ENCODE assay signal across 20 cellular contexts in genomic region chrX:2479420-2479780, GRCh38. TPM values are rescaled to one million over a fixed set of nuclear protein-coding genes. Genes with fewer than 3 reads are reported as not detected.
DNase-seq lines count a peak whose midpoint lies in the region; ATAC-seq and TF ChIP-seq lines count a peak whose summit lies in the region.
"Had no signal": no experiment of that assay in that cellular context is flagged by ENCODE, and none has a peak within 500 bp of the region (broad histone marks: within the 10 kb centered on the region; RNA-seq: fewer than 3 reads in every experiment).

No MANE protein-coding gene starts in this region.

- no peak overlapping the region for H4K91ac ChIP-seq in neuronal stem cell (ENCODE audit: low read depth, low read length, poor library complexity)

- H3K4me2 ChIP-seq in neuronal stem cell (ENCODE audit: insufficient read depth, low read length, poor library complexity, severe bottlenecking), result no peak overlapping the region
- H3K4me2 ChIP-seq: BLaER1 treated with 17β-estradiol and CSF1 and Interleukin-3, amounts not matched to agents 10 nM and 100 nM had no signal

- ATAC-seq in left ventricle myocardium superior, result no peak

- H3K27ac Mint-ChIP-seq in chondrocyte (ENCODE audit: unreplicated experiment), result no peak overlapping the region
- H3K27ac Mint-ChIP-seq: CD14-positive monocyte; CD4-positive, alpha-beta T cell; CD8-positive, alpha-beta memory T cell; HFFc6 had no signal

- no peaks in the 10 kb centered on the region for H3K27me3 ChIP-seq in neuronal stem cell (ENCODE audit: control insufficient read depth in 3 of 3, insufficient read depth in 3 of 3, low read depth in 1 of 3, low read length in 3 of 3)
- H3K27me3 ChIP-seq in A673 (replicated peaks; ENCODE audit: insufficient read depth, low read depth, low read length, poor library complexity), result no peaks in the 10 kb centered on the region
- H3K27me3 ChIP-seq: BE2C; BLaER1 treated with 17β-estradiol and CSF1 and Interleukin-3, amounts not matched to agents 10 nM and 100 nM had no signal

- POLR2A ChIA-PET in A673 (lab: Charles Lee; ENCODE audit: low non-redundant PET), result no interaction called here

- no peaks in the 10 kb centered on the region for H3K27me3 Mint-ChIP-seq in chondrocyte (ENCODE audit: low read depth)
- H3K27me3 Mint-ChIP-seq: CD4-positive, alpha-beta T cell; CD8-positive, alpha-beta memory T cell had no signal

- TF ChIP-seq CTCF in chondrocyte (IDR thresholded peaks at IDR 0.05), result no peak
- no peak for TF ChIP-seq CTCF in A673 (conservative IDR thresholded peaks at IDR 0.05; ENCODE audit: low read depth, low read length)

- no peak overlapping the region for H3K18ac ChIP-seq in neuronal stem cell (ENCODE audit: low read length)

- CTCF ChIA-PET in A673 (lab: Charles Lee), result no interaction called here

- no peak overlapping the region for H4K8ac ChIP-seq in neuronal stem cell (ENCODE audit: low read depth, low read length)

- H3K4me1 ChIP-seq in neuronal stem cell (ENCODE audit: control insufficient read depth in 2 of 2, insufficient read depth in 1 of 2, low read depth in 1 of 2, low read length in 2 of 2), result peaks cover 0 to 1% of the 10 kb centered on the region in 2 donors
- H3K4me1 ChIP-seq in A673 (ENCODE audit: insufficient read depth, low read length, poor library complexity, severe bottlenecking), result no peaks in the 10 kb centered on the region
- H3K4me1 ChIP-seq: BE2C had no signal

- no peak overlapping the region for H2AFZ ChIP-seq in neuronal stem cell (ENCODE audit: low read length)

- WGBS in neuronal stem cell (ENCODE audit: extremely low coverage in 2 of 2, insufficient read length in 2 of 2, insufficient replicate concordance in 1 of 2), 2 donors, result no CpG with 5 or more reads among the region's 15 CpGs

- H3K4me1 Mint-ChIP-seq in chondrocyte (ENCODE audit: low read depth), result peaks cover 11% of the 10 kb centered on the region
- H3K4me1 Mint-ChIP-seq: CD14-positive monocyte had no signal

- H3K36me3 Mint-ChIP-seq in chondrocyte (ENCODE audit: low read depth), result no peaks in the 10 kb centered on the region

- H3K23ac ChIP-seq in neuronal stem cell (ENCODE audit: low read depth, low read length, poor library complexity), result no peak overlapping the region

- intact Hi-C loops in cardiac septum (cut with DNase I) (no loop called here), left ventricle myocardium superior (cut with micrococcal nuclease) (no loop called here), A673 (cut with micrococcal nuclease; ENCODE audit: unreplicated experiment) (no loop called here)

- no peak overlapping the region for H3K4ac ChIP-seq in neuronal stem cell (ENCODE audit: low read length)

- H2AK5ac ChIP-seq in neuronal stem cell (ENCODE audit: low read depth, low read length), result peak overlapping the region; percentile 1

- H2BK15ac ChIP-seq in neuronal stem cell (ENCODE audit: low read length), result no peak overlapping the region

- no TSS peak for BruUV-seq in A673 (replicated peaks; lab: Mats Ljungman, UMichigan)

- no peak overlapping the region for H2BK120ac ChIP-seq in neuronal stem cell (ENCODE audit: low read depth, low read length)

- peaks cover 4 to 7% of the 10 kb centered on the region in 2 donors for H3K36me3 ChIP-seq in neuronal stem cell (replicated peaks in 1 of 2; ENCODE audit: control insufficient read depth in 2 of 2, insufficient read depth in 2 of 2, low read length in 2 of 2)
- H3K36me3 ChIP-seq in A673 (ENCODE audit: insufficient read depth, low read length, poor library complexity, severe bottlenecking), result no peaks in the 10 kb centered on the region
- H3K36me3 ChIP-seq: BE2C had no signal

- H3K79me1 ChIP-seq in neuronal stem cell (ENCODE audit: low read depth, low read length), result peaks cover 20% of the 10 kb centered on the region

- no peak overlapping the region for H3K4me3 Mint-ChIP-seq in chondrocyte (ENCODE audit: unreplicated experiment)
- H3K4me3 Mint-ChIP-seq: CD14-positive monocyte; CD4-positive, alpha-beta T cell; H9; HFFc6 had no signal

- peaks cover 4% of the 10 kb centered on the region for H3K9me3 Mint-ChIP-seq in chondrocyte (ENCODE audit: low read depth)
- H3K9me3 Mint-ChIP-seq: HFFc6 had no signal

- no peak overlapping the region for H3K9ac ChIP-seq in neuronal stem cell (ENCODE audit: low read depth, low read length, poor library complexity)
- H3K9ac ChIP-seq: BLaER1 treated with 17β-estradiol and CSF1 and Interleukin-3, amounts not matched to agents 10 nM and 100 nM had no signal

- no peak overlapping the region for H3K14ac ChIP-seq in neuronal stem cell (ENCODE audit: low read length)

- H3K27ac ChIP-seq in neuronal stem cell (replicated peaks; ENCODE audit: low read length) (no peak overlapping the region), A673 (ENCODE audit: low read depth, low read length, poor library complexity, severe bottlenecking) (no peak overlapping the region)
- H3K27ac ChIP-seq: 22Rv1; BLaER1 treated with 17β-estradiol and CSF1 and Interleukin-3, amounts not matched to agents 10 nM and 100 nM had no signal

- H3K4me3 ChIP-seq in neuronal stem cell (ENCODE audit: low read length in 2 of 2), result no peak overlapping the region
- no peak overlapping the region for H3K4me3 ChIP-seq in A673 (ENCODE audit: low read depth, low read length, poor library complexity, severe bottlenecking)
- H3K4me3 ChIP-seq: BLaER1 treated with 17β-estradiol and CSF1 and Interleukin-3, amounts not matched to agents 10 nM and 100 nM had no signal

- H2BK12ac ChIP-seq in neuronal stem cell (ENCODE audit: low read length), result peak overlapping the region; percentile 25

- H3K9me3 ChIP-seq in neuronal stem cell (replicated peaks in 1 of 2; ENCODE audit: control insufficient read depth in 2 of 2, insufficient read depth in 1 of 2, low read depth in 1 of 2, low read length in 2 of 2) (peaks cover 0 to 5% of the 10 kb centered on the region in 2 donors), A673 (ENCODE audit: low read depth, low read length, poor library complexity, severe bottlenecking) (no peaks in the 10 kb centered on the region)
- H3K9me3 ChIP-seq: BE2C had no signal

- no peak overlapping the region for H2BK5ac ChIP-seq in neuronal stem cell (ENCODE audit: low read length)

- DNase-seq in cardiac septum (ENCODE audit: low spot score), result peak; percentile 49
- no peak for DNase-seq in left ventricle myocardium superior
- DNase-seq in chondrocyte (ENCODE audit: low spot score), result peak; percentile 55
- DNase-seq in neuronal stem cell (ENCODE audit: low spot score), result no peak
- no peak for DNase-seq in stimulated activated CD4-positive, alpha-beta T cell treated with anti-CD3 and anti-CD28 coated beads, Interleukin-15, amount 100 ng/mL, for 24 hours
- no peak for DNase-seq in A673 (ENCODE audit: low spot score)
- no peak for DNase-seq in activated gamma-delta T cell treated with Interleukin-2 at 50 U/mL for 16 hours
- DNase-seq: ACHN; AML-193; BE2C; CD4-positive, alpha-beta T cell; CD8-positive, alpha-beta memory T cell; DMS 273 treated with DMSO at 0.1 percent for 48 hours; DMS53; DMS79 treated with DMSO at 0.1 percent for 48 hours; H9; HFFc6 had no signal

RNA-seq across cellular contexts. Expression of gene DHRSX, which starts 21.4 kb away (rescaled TPM):
- total RNA-seq in cardiac septum (24.9 TPM), left ventricle myocardium superior (38.4 TPM), chondrocyte (30.1 to 35.2 TPM (median 35.0 TPM) in 3 replicates), A673 (2021) (28.1 and 30.2 TPM in 2 replicates)
- 24.5 TPM for polyA plus RNA-seq in neuronal stem cell (2013, experiment 1 of 2)
- polyA plus RNA-seq in neuronal stem cell (2013, experiment 2 of 2), result 24.6 TPM

RNA-seq across cellular contexts. Expression of gene ZBED1, which starts 21.4 kb away (rescaled TPM):
- total RNA-seq in cardiac septum (45.1 TPM), left ventricle myocardium superior (73.9 TPM), chondrocyte (39.8 to 45.0 TPM (median 40.1 TPM) in 3 replicates), A673 (2021) (37.6 and 46.5 TPM in 2 replicates)
- 19.2 TPM for polyA plus RNA-seq in neuronal stem cell (2013, experiment 1 of 2)
- 18.2 TPM for polyA plus RNA-seq in neuronal stem cell (2013, experiment 2 of 2)

Comparison
In these comparisons a context has a peak if more than half of its experiments do, and no peak if none do; other contexts are left out.
1. DNase-seq: peak in cardiac septum (single experiment) and chondrocyte (single experiment); none in left ventricle myocardium superior (single experiment), neuronal stem cell (single experiment), stimulated activated CD4-positive, alpha-beta T cell treated with anti-CD3 and anti-CD28 coated beads, Interleukin-15, amount 100 ng/mL, for 24 hours (single experiment), A673 (single experiment) and activated gamma-delta T cell treated with Interleukin-2 at 50 U/mL for 16 hours (single experiment).